20 cellular contexts compared by ENCODE assay signal in genomic region chr20:46191611-46192010, GRCh38.
DNase-seq lines count a peak whose midpoint lies in the region; ATAC-seq, FAIRE-seq and TF ChIP-seq lines count a peak whose summit lies in the region.
"Had no signal": no experiment of that assay in that cellular context is flagged by ENCODE, and none has a peak within 500 bp of the region (broad histone marks: within the 10 kb centered on the region; RNA-seq: fewer than 3 reads in every experiment).

No MANE protein-coding gene starts in this region.

- H3K4me3 ChIP-seq in HepG2 (replicated peaks in 1 of 3; ENCODE audit: insufficient read depth in 1 of 3, low read depth in 2 of 3, low read length in 3 of 3) (no peak overlapping the region), right lobe of liver (no peak overlapping the region), K562 (no peak overlapping the region)
- H3K4me3 ChIP-seq: BLaER1 treated with 17β-estradiol and CSF1 and Interleukin-3, amounts not matched to agents 10 nM and 100 nM had no signal

- no peak for TF ChIP-seq EP300 in HepG2 (IDR thresholded peaks at IDR 0.05; ENCODE audit: low read depth in 2 of 2, low read length in 2 of 2)
- TF ChIP-seq EP300 in HepG2 (CRISPR knock-in tag; IDR thresholded peaks at IDR 0.05; ENCODE audit: borderline replicate concordance) = no peak
- TF ChIP-seq EP300 in K562 (IDR thresholded peaks at IDR 0.05; ENCODE audit: low read length) = no peak

- intact Hi-C loops in HepG2 (cut with micrococcal nuclease; ENCODE audit: unreplicated experiment) (no loop called here), right lobe of liver (cut with DNase I) (no loop called here), K562 (cut with micrococcal nuclease) (no loop called here)

- TF ChIP-seq CTCF in HepG2 (CRISPR knock-in tag; IDR thresholded peaks at IDR 0.05) (no peak), right lobe of liver (IDR thresholded peaks at IDR 0.05) (no peak), K562 (IDR thresholded peaks at IDR 0.05 in 2 of 3, conservative IDR thresholded peaks at IDR 0.05 in 1 of 3; ENCODE audit: insufficient read depth in 2 of 3, low read depth in 1 of 3, low read length in 3 of 3) (no peak)

- in situ Hi-C loops in HepG2 (cut with HindIII; ENCODE audit: extremely low pct_ligation_motif_present, low pct_unique_long_range_greater_than_20kb) (no loop called here), K562 (cut with MboI) (no loop called here)

- H3K27me3 ChIP-seq in HepG2 (ENCODE audit: control insufficient read depth in 1 of 2, insufficient read depth in 2 of 2, low read length in 2 of 2) (peaks cover 0 to 26% of the 10 kb centered on the region in 2 experiments), right lobe of liver (no peaks in the 10 kb centered on the region), K562 (ENCODE audit: control insufficient read depth in 2 of 2, insufficient read depth in 2 of 2, low read length in 2 of 2) (peaks cover 8 to 14% of the 10 kb centered on the region in 2 experiments; a peak in 4 of 5 replicates)
- H3K27me3 ChIP-seq: BLaER1 treated with 17β-estradiol and CSF1 and Interleukin-3, amounts not matched to agents 10 nM and 100 nM had no signal

- TF ChIP-seq POLR2A in HepG2 (IDR thresholded peaks at IDR 0.05; ENCODE audit: insufficient read depth in 1 of 2, low read depth in 2 of 2, low read length in 2 of 2) (no peak), right lobe of liver (IDR thresholded peaks at IDR 0.05) (no peak), K562 (conservative IDR thresholded peaks at IDR 0.05) (no peak), GM18505 (IDR thresholded peaks at IDR 0.05; ENCODE audit: borderline replicate concordance, extremely low read depth, insufficient read depth, insufficient read length) (no peak)

- H4K20me1 ChIP-seq in HepG2 (ENCODE audit: insufficient read depth, low read length) (no peaks in the 10 kb centered on the region), K562 (replicated peaks; ENCODE audit: control insufficient read depth, insufficient read depth, low read length) (peaks cover 8% of the 10 kb centered on the region; the same call in 1 of the 2 replicates)

- no peaks in the 10 kb centered on the region for H3K9me3 ChIP-seq in HepG2 (ENCODE audit: low read length)
- H3K9me3 ChIP-seq in right lobe of liver = no peaks in the 10 kb centered on the region
- no peaks in the 10 kb centered on the region for H3K9me3 ChIP-seq in K562 (replicated peaks; ENCODE audit: control insufficient read depth, insufficient read depth, low read depth, low read length)
- H3K9me3 ChIP-seq: BLaER1 treated with 17β-estradiol and CSF1 and Interleukin-3, amounts not matched to agents 10 nM and 100 nM; Caco-2 had no signal

- TF ChIP-seq RAD21 in HepG2 (CRISPR knock-in tag; IDR thresholded peaks at IDR 0.05) (no peak), K562 (CRISPR knock-in tag; conservative IDR thresholded peaks at IDR 0.05 in 1 of 2, IDR thresholded peaks at IDR 0.05 in 1 of 2) (no peak)

- POLR2A ChIA-PET in HepG2 (lab: Yijun Ruan, JAX) (no interaction called here), K562 (lab: Yijun Ruan, JAX) (interaction anchor here (0.7 kb wide), 1 partner anchor 17 kb away, joined by 5 read pairs; no protein-coding TSS in a partner anchor)

- BruUV-seq in HepG2 (replicated peaks; lab: Mats Ljungman, UMichigan) (no TSS peak), K562 (replicated peaks; lab: Mats Ljungman, UMichigan) (no TSS peak)

- ATAC-seq in HepG2 = no peak
- no peak for ATAC-seq in right lobe of liver
- no peak for ATAC-seq in K562
- no peak for ATAC-seq in GM18505 (IDR thresholded peaks at IDR 0.05; ENCODE audit: unreplicated experiment)
- ATAC-seq: CD8-positive, alpha-beta T cell had no signal

- no peak overlapping the region for H3K27ac ChIP-seq in HepG2 (ENCODE audit: extremely low read length, insufficient read depth, low read length)
- no peak overlapping the region for H3K27ac ChIP-seq in right lobe of liver
- H3K27ac ChIP-seq in K562 (ENCODE audit: extremely low read depth, low read depth, low read length) = no peak overlapping the region
- H3K27ac ChIP-seq: BLaER1 treated with 17β-estradiol and CSF1 and Interleukin-3, amounts not matched to agents 10 nM and 100 nM; C4-2B had no signal

- H3K4me1 ChIP-seq in HepG2 (ENCODE audit: insufficient read depth, low read length) (no peaks in the 10 kb centered on the region), right lobe of liver (no peaks in the 10 kb centered on the region), K562 (replicated peaks in 1 of 2; ENCODE audit: control insufficient read depth in 2 of 2, insufficient read depth in 2 of 2, low read length in 2 of 2) (peaks cover 0 to 3% of the 10 kb centered on the region in 2 experiments; a peak in 1 of 5 replicates)
- H3K4me1 ChIP-seq: Caco-2 had no signal

- no peak overlapping the region for H2AFZ ChIP-seq in HepG2 (ENCODE audit: low read length)
- no peak overlapping the region for H2AFZ ChIP-seq in K562 (ENCODE audit: low read depth, low read length)

- DNase-seq in HepG2 (ENCODE audit: low spot score) (no peak), right lobe of liver (no peak), K562 (ENCODE audit: extremely low read depth in 1 of 4, low spot score in 3 of 4) (no peak), NCI-H524 treated with DMSO at 0.1 percent for 48 hours (lab: John Stamatoyannopoulos, UW) (no peak)
- DNase-seq: 8988T; AML-193; Caco-2; Calu3; CD4-positive, alpha-beta T cell; CD8-positive, alpha-beta T cell; DMS79 treated with DMSO at 0.1 percent for 48 hours; GF-D8 had no signal

- H3K4me2 ChIP-seq in HepG2 (ENCODE audit: low read depth, low read length) (no peak overlapping the region), K562 (ENCODE audit: insufficient read depth, low read length) (no peak overlapping the region)

- H3K9ac ChIP-seq in HepG2 (ENCODE audit: insufficient read depth, low read depth, low read length) (no peak overlapping the region), K562 (ENCODE audit: insufficient read depth in 1 of 2, low read depth in 2 of 2, low read length in 2 of 2) (no peak overlapping the region)
- H3K9ac ChIP-seq: BLaER1 treated with 17β-estradiol and CSF1 and Interleukin-3, amounts not matched to agents 10 nM and 100 nM had no signal

- no peaks in the 10 kb centered on the region for H3K36me3 ChIP-seq in HepG2 (replicated peaks in 1 of 2; ENCODE audit: control insufficient read depth in 1 of 2, insufficient read depth in 2 of 2, low read length in 2 of 2)
- no peaks in the 10 kb centered on the region for H3K36me3 ChIP-seq in right lobe of liver
- H3K36me3 ChIP-seq in K562 (ENCODE audit: control insufficient read depth, insufficient read depth, low read length) = no peaks in the 10 kb centered on the region
- H3K36me3 ChIP-seq: BLaER1 treated with 17β-estradiol and CSF1 and Interleukin-3, amounts not matched to agents 10 nM and 100 nM had no signal

- WGBS in HepG2 (ENCODE audit: low lambda C conversion rate) = under 1% methylated on average over 3 of the region's 3 CpGs
- WGBS in right lobe of liver (ENCODE audit: insufficient coverage, low coverage, low lambda C conversion rate, missing lambda C conversion rate) = 8% methylated on average over 2 of the region's 3 CpGs
- 0% methylated on average over 2 of the region's 3 CpGs for WGBS in K562 (ENCODE audit: insufficient coverage, low coverage, missing lambda C conversion rate)

- H3K9me1 ChIP-seq in K562 (ENCODE audit: control insufficient read depth, insufficient read depth, low read length) = no peaks in the 10 kb centered on the region

- CTCF ChIA-PET in HepG2 (lab: Yijun Ruan, JAX; ENCODE audit: low intra/inter-chr PET ratio, low total read pairs) (no interaction called here), K562 (lab: Yijun Ruan, JAX; ENCODE audit: low intra/inter-chr PET ratio) (no interaction called here)

- H3K79me2 ChIP-seq in HepG2 (ENCODE audit: insufficient read depth, low read length) (no peaks in the 10 kb centered on the region), K562 (ENCODE audit: control insufficient read depth, insufficient read depth, low read length) (no peaks in the 10 kb centered on the region)

- FAIRE-seq in HepG2 (lab: Jason Lieb, UNC) = no peak
- FAIRE-seq in K562 (lab: Jason Lieb, UNC) = no peak
- FAIRE-seq: A204.1, D721Med, G401.6, GM12891, GM18507 had no signal

TF ChIP-seq in HepG2, 621 proteins besides CTCF, POLR2A, EP300 and RAD21 (continues in another document):
- TF ChIP-seq ZNF572 (CRISPR knock-in tag; IDR thresholded peaks at IDR 0.05) (no peak), ZBTB46 (CRISPR knock-in tag; IDR thresholded peaks at IDR 0.05; ENCODE audit: borderline replicate concordance) (no peak)

TF ChIP-seq in K562, 482 proteins besides CTCF, POLR2A, EP300 and RAD21 (continues in another document):
- TF ChIP-seq ZFP36 (IDR thresholded peaks at IDR 0.05; ENCODE audit: low read depth, low read length, partially characterized antibody) = peak; percentile 79
- no peak for TF ChIP-seq CBFA2T3 (IDR thresholded peaks at IDR 0.05)
- TF ChIP-seq MBD1 (CRISPR knock-in tag; IDR thresholded peaks at IDR 0.05) = no peak

Comparison
In these comparisons a context has a peak if more than half of its experiments do, and no peak if none do; other contexts are left out.
1. Of the 241 proteins assayed by ChIP-seq in both HepG2 and K562: peak only in HepG2: none; only in K562: none; in both: ZFP36; in neither: 240.